Comparison of ENCODE assay signal across 10 cellular contexts in genomic region chr13:21069561-21070004, GRCh38. TPM values are rescaled to one million over a fixed set of nuclear protein-coding genes. Genes with fewer than 3 reads are reported as not detected.
DNase-seq lines count a peak whose midpoint lies in the region; ATAC-seq and TF ChIP-seq lines count a peak whose summit lies in the region.
"Had no signal": no experiment of that assay in that cellular context is flagged by ENCODE, and none has a peak within 500 bp of the region (broad histone marks: within the 10 kb centered on the region; RNA-seq: fewer than 3 reads in every experiment).

No MANE protein-coding gene starts in this region.

- H3K9ac ChIP-seq in mammary epithelial cell (ENCODE audit: insufficient read depth, low read length) = no peak overlapping the region

- H3K27ac Mint-ChIP-seq in glutamatergic neuron (ENCODE audit: unreplicated experiment) = no peak overlapping the region

- peaks cover 8% of the 10 kb centered on the region for H3K4me1 ChIP-seq in mammary epithelial cell (ENCODE audit: insufficient read depth, low read length)
- H3K4me1 ChIP-seq in lung (ENCODE audit: control insufficient read depth in 2 of 2, insufficient read depth in 2 of 2, low read length in 2 of 2) = no peaks in the 10 kb centered on the region
- H3K4me1 ChIP-seq: ascending aorta had no signal

- H3K36me3 Mint-ChIP-seq in glutamatergic neuron (ENCODE audit: unreplicated experiment) = no peaks in the 10 kb centered on the region

- 6% methylated on average over 6 of the region's 6 CpGs for WGBS in mammary epithelial cell (ENCODE audit: low coverage, missing lambda C conversion rate)
- 25 to 47% methylated on average over 6 of the region's 6 CpGs for WGBS in lung, 2 donors

- TF ChIP-seq CTCF in mammary epithelial cell (conservative IDR thresholded peaks at IDR 0.05 in 1 of 2, IDR thresholded peaks at IDR 0.05 in 1 of 2; ENCODE audit: extremely low read depth in 1 of 2, insufficient read depth in 1 of 2, low read depth in 1 of 2, low read length in 2 of 2) (no peak), lung (IDR thresholded peaks at IDR 0.05; ENCODE audit: control extremely low read depth, extremely low read depth) (no peak), glutamatergic neuron (IDR thresholded peaks at IDR 0.05; ENCODE audit: partially characterized antibody, unreplicated experiment) (no peak)

- peaks cover 2% of the 10 kb centered on the region for H3K9me3 Mint-ChIP-seq in glutamatergic neuron (ENCODE audit: unreplicated experiment)

- H3K4me3 ChIP-seq in mammary epithelial cell (replicated peaks in 1 of 3; ENCODE audit: insufficient read depth in 1 of 3, low read depth in 2 of 3, low read length in 3 of 3) (no peak overlapping the region), lung (no peak overlapping the region)
- H3K4me3 ChIP-seq: ascending aorta, tibial artery had no signal

- H3K9me3 ChIP-seq in mammary epithelial cell (replicated peaks; ENCODE audit: insufficient read depth, low read length) = no peaks in the 10 kb centered on the region
- no peaks in the 10 kb centered on the region for H3K9me3 ChIP-seq in lung (ENCODE audit: control insufficient read depth in 2 of 2, insufficient read depth in 1 of 2, low read length in 1 of 2)
- H3K9me3 ChIP-seq: ascending aorta, tibial artery had no signal

- H2AFZ ChIP-seq in mammary epithelial cell (ENCODE audit: low read depth, low read length) = no peak overlapping the region

- H4K20me1 ChIP-seq in mammary epithelial cell (ENCODE audit: insufficient read depth, low read length) = no peaks in the 10 kb centered on the region

- H3K27ac ChIP-seq in mammary epithelial cell (ENCODE audit: insufficient read depth, low read depth, low read length) = peak overlapping the region; percentile 27
- no peak overlapping the region for H3K27ac ChIP-seq in lung (ENCODE audit: low read depth in 1 of 2, low read length in 1 of 2)
- H3K27ac ChIP-seq: ascending aorta had no signal

- no peak overlapping the region for H3K4me3 Mint-ChIP-seq in glutamatergic neuron (ENCODE audit: unreplicated experiment)

- in situ Hi-C loops in mammary epithelial cell (cut with MboI; ENCODE audit: low sequenced_read_pairs in 2 of 2) = no loop called here

- intact Hi-C loops in mammary epithelial cell (cut with micrococcal nuclease) = loop anchor here (10.0 kb wide), 1 partner anchor 615 kb away; no protein-coding TSS in a partner anchor

- dilution Hi-C loops in mammary epithelial cell (cut with HindIII; ENCODE audit: low sequenced_read_pairs) = no loop called here

- peak overlapping the region; percentile 58 for H3K4me2 ChIP-seq in mammary epithelial cell (ENCODE audit: insufficient read depth, low read depth, low read length)

- peaks cover 1% of the 10 kb centered on the region for H3K27me3 Mint-ChIP-seq in glutamatergic neuron (ENCODE audit: unreplicated experiment)

- H3K27me3 ChIP-seq in mammary epithelial cell (ENCODE audit: insufficient read depth, low read length) = no peaks in the 10 kb centered on the region
- no peaks in the 10 kb centered on the region for H3K27me3 ChIP-seq in lung (ENCODE audit: control insufficient read depth, insufficient read depth)
- H3K27me3 ChIP-seq: ascending aorta, tibial artery had no signal

- CTCF ChIA-PET in mammary epithelial cell (lab: Charles Lee; ENCODE audit: low non-redundant PET) = no interaction called here

- peak; percentile 82 for DNase-seq in AG08395 (ENCODE audit: low spot score)
- peak; percentile 41 for DNase-seq in LoVo (ENCODE audit: low spot score)
- peak; percentile 85 for DNase-seq in mammary epithelial cell
- no peak for DNase-seq in lung (ENCODE audit: low spot score)
- DNase-seq in NCI-H2227 treated with DMSO at 0.1 percent for 48 hours (lab: John Stamatoyannopoulos, UW) = no peak
- no peak for DNase-seq in glutamatergic neuron

- BruUV-seq in mammary epithelial cell (replicated peaks; lab: Mats Ljungman, UMichigan) = no TSS peak

- ATAC-seq in lung (ENCODE audit: insufficient read depth, low FRiP score) (peak; percentile 47), HG02885 (IDR thresholded peaks at IDR 0.05; ENCODE audit: poor library complexity, unreplicated experiment) (no peak), GM21360 (IDR thresholded peaks at IDR 0.05; ENCODE audit: unreplicated experiment) (no peak)

- H3K36me3 ChIP-seq in mammary epithelial cell (ENCODE audit: insufficient read depth, low read length) (no peaks in the 10 kb centered on the region), lung (ENCODE audit: control insufficient read depth in 2 of 2, insufficient read depth in 2 of 2, low read length in 2 of 2) (no peaks in the 10 kb centered on the region)
- H3K36me3 ChIP-seq: ascending aorta, tibial artery had no signal

- H3K4me1 Mint-ChIP-seq in glutamatergic neuron (ENCODE audit: low read depth, unreplicated experiment) = no peaks in the 10 kb centered on the region

- no peaks in the 10 kb centered on the region for H3K79me2 ChIP-seq in mammary epithelial cell (ENCODE audit: insufficient read depth, low read length)

RNA-seq across cellular contexts. Expression of gene LATS2, which starts 8.2 kb away (rescaled TPM):
- 10 to 100 TPM; 18.0 to 19.8 TPM for total RNA-seq in mammary epithelial cell
- 8.8 TPM for polyA plus RNA-seq in mammary epithelial cell
- polyA minus RNA-seq in mammary epithelial cell = 10.9 TPM
- total RNA-seq in lung = 10 to 100 TPM; 29.8 to 37.5 TPM
- polyA plus RNA-seq in lung = 10 to 100 TPM in 1 of 2 donors, 1 to 10 TPM in 1; 7.7 to 12.8 TPM
- total RNA-seq in glutamatergic neuron (ENCODE audit: unreplicated experiment) = 2.2 TPM

Comparison
In these comparisons a context has a peak if more than half of its experiments do, and no peak if none do; other contexts are left out.
1. DNase-seq: peak in AG08395 (single experiment), LoVo (single experiment) and mammary epithelial cell (single experiment); none in lung (single experiment), NCI-H2227 treated with DMSO at 0.1 percent for 48 hours (single experiment) and glutamatergic neuron (single experiment).